Comparison of ENCODE assay signal across 8 cellular contexts in genomic region chr7:108294595-108294994, GRCh38.
DNase-seq lines count a peak whose midpoint lies in the region; ATAC-seq and TF ChIP-seq lines count a peak whose summit lies in the region.

No MANE protein-coding gene starts in this region.

- DNase-seq in Daoy (ENCODE audit: low read depth) (peak; percentile 41), RPMI8226 (peak; percentile 81), superior temporal gyrus (ENCODE audit: extremely low spot score) (no peak), HPDE6-E6E7 (ENCODE audit: extremely low spot score) (no peak), body of pancreas (no peak), AG08395 (ENCODE audit: low spot score) (no peak)

- intact Hi-C loops in body of pancreas (cut with DNase I) = no loop called here

- no peak for TF ChIP-seq POLR2A in body of pancreas (IDR thresholded peaks at IDR 0.05)

- H3K9me3 ChIP-seq in body of pancreas = no peaks in the 10 kb centered on the region

- H3K4me3 ChIP-seq in body of pancreas = no peak overlapping the region

- WGBS in body of pancreas, 2 donors = 64 to 85% methylated on average over 4 of the region's 4 CpGs

- no peaks in the 10 kb centered on the region for H3K27me3 ChIP-seq in body of pancreas

- no peak overlapping the region for H3K27ac ChIP-seq in body of pancreas

- no peak for TF ChIP-seq CTCF in body of pancreas (IDR thresholded peaks at IDR 0.05)

- H3K4me1 ChIP-seq in body of pancreas = peaks cover 43% of the 10 kb centered on the region

- ATAC-seq in GM19372 (IDR thresholded peaks at IDR 0.05; ENCODE audit: low read depth, unreplicated experiment) (peak; percentile 94), HG03097 (IDR thresholded peaks at IDR 0.05; ENCODE audit: low FRiP score, unreplicated experiment) (peak; percentile 95), body of pancreas (no peak)

- H3K36me3 ChIP-seq in body of pancreas (replicated peaks in 1 of 2; ENCODE audit: insufficient read depth in 1 of 2, low read depth in 2 of 2) = no peaks in the 10 kb centered on the region

Comparison
In these comparisons a context has a peak if more than half of its experiments do, and no peak if none do; other contexts are left out.
1. DNase-seq: peak in Daoy (single experiment) and RPMI8226 (single experiment); none in superior temporal gyrus (single experiment), HPDE6-E6E7 (single experiment), body of pancreas (0 of 4) and AG08395 (single experiment).